In genomic region chr6:17703256-17703694, GRCh38 we compare ENCODE assay signal across 9 cellular contexts. TPM values are rescaled to one million over a fixed set of nuclear protein-coding genes. Genes with fewer than 3 reads are reported as not detected.
A peak's percentile ranks its signal among the peaks of the same experiment; 100 is the strongest.
DNase-seq lines count a peak whose midpoint lies in the region; ATAC-seq, FAIRE-seq and TF ChIP-seq lines count a peak whose summit lies in the region.
"Had no signal": no experiment of that assay in that cellular context is flagged by ENCODE, and none has a peak within 500 bp of the region (broad histone marks: within the 10 kb centered on the region; RNA-seq: fewer than 3 reads in every experiment).

No MANE protein-coding gene starts in this region.

- H3K4me2 ChIP-seq in KMS-11: peak overlapping the region; percentile 14; the same call in 1 of the 2 replicates

- peaks cover 75% of the 10 kb centered on the region for H3K79me2 ChIP-seq in KMS-11 (ENCODE audit: insufficient read depth, low read depth)

- H3K9ac ChIP-seq in KMS-11: no peak overlapping the region

- TF ChIP-seq CTCF in KMS-11 (conservative IDR thresholded peaks at IDR 0.05; ENCODE audit: low read depth, low read length) (no peak), left lung (IDR thresholded peaks at IDR 0.05) (no peak)

- no peak for FAIRE-seq in urothelium cell line (lab: Jason Lieb, UNC)
- FAIRE-seq: pancreas had no signal

- H3K4me3 Mint-ChIP-seq in activated T-helper 17 cell treated with anti-CD3 and anti-CD28 coated beads, Interleukin-2, amount 50 U/mL, for 72 hours: peak overlapping the region; percentile 90

- H2AFZ ChIP-seq in KMS-11 (ENCODE audit: low read depth): no peak overlapping the region

- no peak overlapping the region for H3K4me3 ChIP-seq in KMS-11 (IDR thresholded peaks at IDR 0.05; ENCODE audit: insufficient read depth, low read depth, low read length)
- no peak overlapping the region for H3K4me3 ChIP-seq in left lung
- H3K4me3 ChIP-seq: pancreas had no signal

- H3K36me3 ChIP-seq in KMS-11 (ENCODE audit: insufficient read depth): no peaks in the 10 kb centered on the region
- H3K36me3 ChIP-seq in left lung: no peaks in the 10 kb centered on the region
- H3K36me3 ChIP-seq: pancreas had no signal

- H3K4me1 ChIP-seq in KMS-11 (ENCODE audit: low read depth, poor library complexity, severe bottlenecking) (peaks cover 57% of the 10 kb centered on the region), left lung (peaks cover 15 to 60% of the 10 kb centered on the region in 2 donors)

- intact Hi-C loops in left lung (cut with DNase I): no loop called here

- no peaks in the 10 kb centered on the region for H3K27me3 Mint-ChIP-seq in activated T-helper 17 cell treated with anti-CD3 and anti-CD28 coated beads, Interleukin-2, amount 50 U/mL, for 72 hours

- DNase-seq in CMK (ENCODE audit: low read depth) (peak; percentile 37), left lung (no peak), urothelium cell line (ENCODE audit: low spot score) (no peak)

- peak overlapping the region; percentile 95 for H3K27ac Mint-ChIP-seq in activated T-helper 17 cell treated with anti-CD3 and anti-CD28 coated beads, Interleukin-2, amount 50 U/mL, for 72 hours

- H3K9me3 ChIP-seq in left lung: no peaks in the 10 kb centered on the region
- H3K9me3 ChIP-seq: pancreas had no signal

- H3K36me3 Mint-ChIP-seq in activated T-helper 17 cell treated with anti-CD3 and anti-CD28 coated beads, Interleukin-2, amount 50 U/mL, for 72 hours (ENCODE audit: low read depth): peaks cover 72% of the 10 kb centered on the region

- no peaks in the 10 kb centered on the region for H3K27me3 ChIP-seq in KMS-11 (ENCODE audit: insufficient read depth, low read depth)
- no peaks in the 10 kb centered on the region for H3K27me3 ChIP-seq in left lung
- H3K27me3 ChIP-seq: pancreas had no signal

- peak overlapping the region; percentile 12; the same call in 1 of the 2 replicates for H3K27ac ChIP-seq in KMS-11
- H3K27ac ChIP-seq in left lung: peak overlapping the region; percentile 5 to 65

- peak; percentile 12 for ATAC-seq in activated T-helper 17 cell treated with anti-CD3 and anti-CD28 coated beads, Interleukin-2, amount 50 U/mL, for 72 hours (replicated peaks)
- no peak for ATAC-seq in left lung
- ATAC-seq in GM21526 (IDR thresholded peaks at IDR 0.05; ENCODE audit: low FRiP score, unreplicated experiment): no peak
- no peak for ATAC-seq in HG03342 (IDR thresholded peaks at IDR 0.05; ENCODE audit: unreplicated experiment)
- no peak for ATAC-seq in GM21528 (IDR thresholded peaks at IDR 0.05; ENCODE audit: low FRiP score, unreplicated experiment)
- ATAC-seq: pancreas had no signal

- H4K20me1 ChIP-seq in KMS-11 (ENCODE audit: insufficient read depth): peaks cover 38% of the 10 kb centered on the region

- peaks cover 11% of the 10 kb centered on the region for H3K4me1 Mint-ChIP-seq in activated T-helper 17 cell treated with anti-CD3 and anti-CD28 coated beads, Interleukin-2, amount 50 U/mL, for 72 hours

- no peaks in the 10 kb centered on the region for H3K9me3 Mint-ChIP-seq in activated T-helper 17 cell treated with anti-CD3 and anti-CD28 coated beads, Interleukin-2, amount 50 U/mL, for 72 hours

RNA-seq across cellular contexts. Expression of gene NUP153, which starts 3.5 kb away (rescaled TPM):
- 10 to 100 TPM; 79.5 to 83.7 TPM for total RNA-seq in activated T-helper 17 cell treated with anti-CD3 and anti-CD28 coated beads, Interleukin-2, amount 50 U/mL, for 72 hours
- 10 to 100 TPM; 28.2 to 35.9 TPM for total RNA-seq in left lung
